In genomic region chr21:35179990-35180557, GRCh38 we compare ENCODE assay signal across 1 cellular context.
TF ChIP-seq lines count a peak whose summit lies in the region.

No MANE protein-coding gene starts in this region.

TF ChIP-seq in HepG2, 621 proteins besides CTCF, POLR2A, EP300 and RAD21 (continued from another document):
- TF ChIP-seq, protein P1, sequence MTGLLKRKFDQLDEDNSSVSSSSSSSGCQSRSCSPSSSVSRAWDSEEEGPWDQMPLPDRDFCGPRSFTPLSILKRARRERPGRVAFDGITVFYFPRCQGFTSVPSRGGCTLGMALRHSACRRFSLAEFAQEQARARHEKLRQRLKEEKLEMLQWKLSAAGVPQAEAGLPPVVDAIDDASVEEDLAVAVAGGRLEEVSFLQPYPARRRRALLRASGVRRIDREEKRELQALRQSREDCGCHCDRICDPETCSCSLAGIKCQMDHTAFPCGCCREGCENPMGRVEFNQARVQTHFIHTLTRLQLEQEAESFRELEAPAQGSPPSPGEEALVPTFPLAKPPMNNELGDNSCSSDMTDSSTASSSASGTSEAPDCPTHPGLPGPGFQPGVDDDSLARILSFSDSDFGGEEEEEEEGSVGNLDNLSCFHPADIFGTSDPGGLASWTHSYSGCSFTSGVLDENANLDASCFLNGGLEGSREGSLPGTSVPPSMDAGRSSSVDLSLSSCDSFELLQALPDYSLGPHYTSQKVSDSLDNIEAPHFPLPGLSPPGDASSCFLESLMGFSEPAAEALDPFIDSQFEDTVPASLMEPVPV (CRISPR knock-in tag; IDR thresholded peaks at IDR 0.05) = no peak
- TF ChIP-seq, protein P2, sequence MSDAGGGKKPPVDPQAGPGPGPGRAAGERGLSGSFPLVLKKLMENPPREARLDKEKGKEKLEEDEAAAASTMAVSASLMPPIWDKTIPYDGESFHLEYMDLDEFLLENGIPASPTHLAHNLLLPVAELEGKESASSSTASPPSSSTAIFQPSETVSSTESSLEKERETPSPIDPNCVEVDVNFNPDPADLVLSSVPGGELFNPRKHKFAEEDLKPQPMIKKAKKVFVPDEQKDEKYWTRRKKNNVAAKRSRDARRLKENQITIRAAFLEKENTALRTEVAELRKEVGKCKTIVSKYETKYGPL (CRISPR knock-in tag; IDR thresholded peaks at IDR 0.05) = no peak
- TF ChIP-seq, protein P3, sequence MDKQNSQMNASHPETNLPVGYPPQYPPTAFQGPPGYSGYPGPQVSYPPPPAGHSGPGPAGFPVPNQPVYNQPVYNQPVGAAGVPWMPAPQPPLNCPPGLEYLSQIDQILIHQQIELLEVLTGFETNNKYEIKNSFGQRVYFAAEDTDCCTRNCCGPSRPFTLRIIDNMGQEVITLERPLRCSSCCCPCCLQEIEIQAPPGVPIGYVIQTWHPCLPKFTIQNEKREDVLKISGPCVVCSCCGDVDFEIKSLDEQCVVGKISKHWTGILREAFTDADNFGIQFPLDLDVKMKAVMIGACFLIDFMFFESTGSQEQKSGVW (CRISPR knock-in tag; IDR thresholded peaks at IDR 0.05; ENCODE audit: borderline replicate concordance) = no peak
- no peak for TF ChIP-seq FIP1L1 (IDR thresholded peaks at IDR 0.05; ENCODE audit: borderline replicate concordance, insufficient read depth, low read depth, low read length)
- TF ChIP-seq ZNF510 (CRISPR knock-in tag; IDR thresholded peaks at IDR 0.05; ENCODE audit: low read depth) = no peak
- no peak for TF ChIP-seq SIN3B (IDR thresholded peaks at IDR 0.05; ENCODE audit: low read length)
- TF ChIP-seq SALL1 (CRISPR knock-in tag; IDR thresholded peaks at IDR 0.05) = no peak
- TF ChIP-seq, protein P4, sequence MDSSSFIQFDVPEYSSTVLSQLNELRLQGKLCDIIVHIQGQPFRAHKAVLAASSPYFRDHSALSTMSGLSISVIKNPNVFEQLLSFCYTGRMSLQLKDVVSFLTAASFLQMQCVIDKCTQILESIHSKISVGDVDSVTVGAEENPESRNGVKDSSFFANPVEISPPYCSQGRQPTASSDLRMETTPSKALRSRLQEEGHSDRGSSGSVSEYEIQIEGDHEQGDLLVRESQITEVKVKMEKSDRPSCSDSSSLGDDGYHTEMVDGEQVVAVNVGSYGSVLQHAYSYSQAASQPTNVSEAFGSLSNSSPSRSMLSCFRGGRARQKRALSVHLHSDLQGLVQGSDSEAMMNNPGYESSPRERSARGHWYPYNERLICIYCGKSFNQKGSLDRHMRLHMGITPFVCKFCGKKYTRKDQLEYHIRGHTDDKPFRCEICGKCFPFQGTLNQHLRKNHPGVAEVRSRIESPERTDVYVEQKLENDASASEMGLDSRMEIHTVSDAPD (CRISPR knock-in tag; IDR thresholded peaks at IDR 0.05) = no peak
TF ChIP-seq in HepG2: peak in this region for 0.
